Comparison of ENCODE assay signal across 19 cellular contexts in the genomic region with DNA sequence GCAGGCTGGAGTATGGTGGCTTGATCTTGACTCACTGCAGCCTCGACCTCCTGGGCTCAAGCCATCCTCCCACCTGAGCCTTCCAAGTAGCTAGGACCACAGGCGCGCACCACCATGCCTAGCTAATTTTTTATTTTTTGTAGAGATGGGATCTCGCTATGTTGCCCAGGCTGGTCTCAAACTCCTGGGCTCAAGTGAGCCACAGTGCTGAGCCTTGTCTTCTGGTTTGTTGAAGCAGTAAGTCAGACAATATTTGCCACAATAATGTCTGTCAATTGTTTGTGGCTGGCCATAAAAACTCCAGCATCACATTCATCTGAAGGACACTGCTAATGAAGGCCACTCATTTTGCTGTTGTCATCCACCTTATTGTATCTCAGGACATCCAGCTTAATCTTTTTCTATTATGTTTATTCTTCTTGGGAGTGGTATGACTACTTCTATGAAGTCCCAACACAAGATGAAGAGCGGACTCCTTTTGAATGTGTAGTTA.
A peak's percentile ranks its signal among the peaks of the same experiment; 100 is the strongest.
DNase-seq lines count a peak whose midpoint lies in the region; ATAC-seq, FAIRE-seq and TF ChIP-seq lines count a peak whose summit lies in the region.
"Had no signal": no experiment of that assay in that cellular context is flagged by ENCODE, and none has a peak within 500 bp of the region (broad histone marks: within the 10 kb centered on the region; RNA-seq: fewer than 3 reads in every experiment).

No MANE protein-coding gene starts in this region.

- peaks cover 19% of the 10 kb centered on the region for H3K4me1 ChIP-seq in PC-9 (replicated peaks; ENCODE audit: insufficient read depth)
- peaks cover 54% of the 10 kb centered on the region for H3K4me1 ChIP-seq in HepG2 (ENCODE audit: insufficient read depth, low read length)
- H3K4me1 ChIP-seq in smooth muscle cell (ENCODE audit: low read depth) = peaks cover 24% of the 10 kb centered on the region
- H3K4me1 ChIP-seq: Peyer's patch had no signal

- H3K27me3 ChIP-seq in PC-9 (ENCODE audit: insufficient read depth, low read depth) (no peaks in the 10 kb centered on the region), HepG2 (ENCODE audit: control insufficient read depth in 1 of 2, insufficient read depth in 2 of 2, low read length in 2 of 2) (no peaks in the 10 kb centered on the region), smooth muscle cell (ENCODE audit: low read depth) (no peaks in the 10 kb centered on the region)
- H3K27me3 ChIP-seq: MG63, Peyer's patch had no signal

- peaks cover 17% of the 10 kb centered on the region for H3K4me1 Mint-ChIP-seq in CD14-positive monocyte
- H3K4me1 Mint-ChIP-seq in activated CD4-positive, alpha-beta T cell treated with anti-CD3 and anti-CD28 coated beads, Interleukin-2, amount 10 ng/mL, durations not matched to agents 7 days and 5 days = no peaks in the 10 kb centered on the region
- H3K4me1 Mint-ChIP-seq: B cell had no signal

- no peaks in the 10 kb centered on the region for H3K27me3 Mint-ChIP-seq in CD14-positive monocyte (ENCODE audit: low read depth in 3 of 3)
- H3K27me3 Mint-ChIP-seq in activated CD4-positive, alpha-beta T cell treated with anti-CD3 and anti-CD28 coated beads, Interleukin-2, amount 10 ng/mL, durations not matched to agents 7 days and 5 days = no peaks in the 10 kb centered on the region
- H3K27me3 Mint-ChIP-seq: B cell had no signal

- no peak overlapping the region for H2AFZ ChIP-seq in PC-9
- no peak overlapping the region for H2AFZ ChIP-seq in HepG2 (ENCODE audit: low read length)
- H2AFZ ChIP-seq in smooth muscle cell (ENCODE audit: low read depth) = no peak overlapping the region

- no peak for TF ChIP-seq RAD21 in HepG2 (CRISPR knock-in tag; IDR thresholded peaks at IDR 0.05)

- peaks cover 97% of the 10 kb centered on the region for H3K79me2 ChIP-seq in PC-9 (ENCODE audit: low read depth)
- peaks cover 94% of the 10 kb centered on the region for H3K79me2 ChIP-seq in HepG2 (ENCODE audit: insufficient read depth, low read length)
- peaks cover 99% of the 10 kb centered on the region for H3K79me2 ChIP-seq in smooth muscle cell (ENCODE audit: low read depth)

- BruUV-seq in PC-9 (replicated peaks; lab: Mats Ljungman, UMichigan) (no TSS peak), HepG2 (replicated peaks; lab: Mats Ljungman, UMichigan) (no TSS peak)

- TF ChIP-seq POLR2A in HepG2 (IDR thresholded peaks at IDR 0.05; ENCODE audit: insufficient read depth in 1 of 2, low read depth in 2 of 2, low read length in 2 of 2) = no peak

- DNase-seq in CD14-positive monocyte (ENCODE audit: low spot score) (no peak), PC-9 (no peak), HepG2 (ENCODE audit: low spot score) (no peak), smooth muscle cell (lab: John Stamatoyannopoulos, UW; ENCODE audit: unreplicated experiment) (no peak), NCI-H526 (lab: John Stamatoyannopoulos, UW) (no peak), SIG-M5 (lab: John Stamatoyannopoulos, UW) (no peak)
- no peak for DNase-seq in activated CD4-positive, alpha-beta T cell treated with anti-CD3 and anti-CD28 coated beads, Interleukin-2, amount 10 ng/mL, durations not matched to agents 7 days and 5 days
- DNase-seq: GOT3, KG1, MG63, NCI-H446, NCI-H524 treated with DMSO at 0.1 percent for 48 hours, Peyer's patch had no signal

- H3K9ac ChIP-seq in HepG2 (ENCODE audit: insufficient read depth, low read depth, low read length) = no peak overlapping the region
- H3K9ac ChIP-seq in smooth muscle cell (ENCODE audit: low read depth) = no peak overlapping the region

- TF ChIP-seq CTCF in CD14-positive monocyte (IDR thresholded peaks at IDR 0.05) (no peak), PC-9 (conservative IDR thresholded peaks at IDR 0.05) (no peak), HepG2 (CRISPR knock-in tag; IDR thresholded peaks at IDR 0.05) (no peak), smooth muscle cell (IDR thresholded peaks at IDR 0.05; ENCODE audit: borderline replicate concordance, insufficient read depth, poor library complexity, severe bottlenecking) (no peak)

- 92% methylated on average over 5 of the region's 5 CpGs for WGBS in HepG2 (ENCODE audit: low lambda C conversion rate)
- WGBS in smooth muscle cell (ENCODE audit: low lambda C conversion rate) = 98% methylated on average over 5 of the region's 5 CpGs

- H3K27ac ChIP-seq in PC-9 (peak overlapping the region; percentile 17; the same call in 1 of the 2 replicates), HepG2 (ENCODE audit: extremely low read length, insufficient read depth, low read length) (peak overlapping the region; percentile 12), smooth muscle cell (ENCODE audit: low read depth) (peak overlapping the region; percentile 73)
- H3K27ac ChIP-seq: C4-2B, Peyer's patch had no signal

- intact Hi-C loops in CD14-positive monocyte (cut with micrococcal nuclease) = no loop called here
- intact Hi-C loops in PC-9 (cut with micrococcal nuclease; ENCODE audit: unreplicated experiment) = no loop called here
- intact Hi-C loops in HepG2 (cut with micrococcal nuclease; ENCODE audit: unreplicated experiment) = no loop called here

- H3K36me3 Mint-ChIP-seq in CD14-positive monocyte = peaks cover 39 to 48% of the 10 kb centered on the region in 2 donors
- H3K36me3 Mint-ChIP-seq in activated CD4-positive, alpha-beta T cell treated with anti-CD3 and anti-CD28 coated beads, Interleukin-2, amount 10 ng/mL, durations not matched to agents 7 days and 5 days (ENCODE audit: low read depth) = peaks cover 3% of the 10 kb centered on the region

- H3K9me3 ChIP-seq in PC-9 (ENCODE audit: insufficient read depth, low read depth) (no peaks in the 10 kb centered on the region), HepG2 (ENCODE audit: low read length) (no peaks in the 10 kb centered on the region), smooth muscle cell (replicated peaks; ENCODE audit: low read depth) (no peaks in the 10 kb centered on the region)
- H3K9me3 ChIP-seq: HAP-1, MG63, Peyer's patch had no signal

- no peak overlapping the region for H3K4me3 ChIP-seq in PC-9
- H3K4me3 ChIP-seq in HepG2 (replicated peaks in 1 of 3; ENCODE audit: insufficient read depth in 1 of 3, low read depth in 2 of 3, low read length in 3 of 3) = no peak overlapping the region
- no peak overlapping the region for H3K4me3 ChIP-seq in smooth muscle cell
- H3K4me3 ChIP-seq: HAP-1, MG63, Peyer's patch had no signal

- H3F3A ChIP-seq in PC-9 (ENCODE audit: insufficient read depth, low read depth) = peaks cover 94% of the 10 kb centered on the region
- peaks cover 30% of the 10 kb centered on the region for H3F3A ChIP-seq in smooth muscle cell (ENCODE audit: low read depth)

- no peak overlapping the region for H3K4me2 ChIP-seq in PC-9
- H3K4me2 ChIP-seq in HepG2 (ENCODE audit: low read depth, low read length) = no peak overlapping the region
- H3K4me2 ChIP-seq in smooth muscle cell = no peak overlapping the region

- in situ Hi-C loops in HepG2 (cut with HindIII; ENCODE audit: extremely low pct_ligation_motif_present, low pct_unique_long_range_greater_than_20kb) = no loop called here

- no peak for TF ChIP-seq EP300 in HepG2 (IDR thresholded peaks at IDR 0.05; ENCODE audit: low read depth in 2 of 2, low read length in 2 of 2)
- TF ChIP-seq EP300 in HepG2 (CRISPR knock-in tag; IDR thresholded peaks at IDR 0.05; ENCODE audit: borderline replicate concordance) = no peak

- peak; percentile 13 for ATAC-seq in HepG2
- ATAC-seq: SK-N-SH treated with all-trans-retinoic acid at 6 μM for 48 hours had no signal

- CTCF ChIA-PET in PC-9 (lab: Charles Lee) (no interaction called here), HepG2 (lab: Yijun Ruan, JAX; ENCODE audit: low intra/inter-chr PET ratio, low total read pairs) (no interaction called here)
- CTCF ChIA-PET in activated CD4-positive, alpha-beta T cell treated with anti-CD3 and anti-CD28 coated beads, Interleukin-2, amount 10 ng/mL, durations not matched to agents 7 days and 5 days (lab: Charles Lee) = interaction anchor here (0.6 kb wide), 1 partner anchor 198 kb away, joined by 3 read pairs; no protein-coding TSS in a partner anchor

- no peak for FAIRE-seq in HepG2 (lab: Jason Lieb, UNC)
- FAIRE-seq: G401.6, HTR-8/SVneo had no signal

- POLR2A ChIA-PET in PC-9 (lab: Charles Lee; ENCODE audit: unreplicated experiment) = no interaction called here
- POLR2A ChIA-PET in HepG2 (lab: Yijun Ruan, JAX) = no interaction called here
- POLR2A ChIA-PET in activated CD4-positive, alpha-beta T cell treated with anti-CD3 and anti-CD28 coated beads, Interleukin-2, amount 10 ng/mL, durations not matched to agents 7 days and 5 days (lab: Charles Lee) = no interaction called here

- H3K36me3 ChIP-seq in PC-9 (ENCODE audit: low read depth) = peaks cover 63% of the 10 kb centered on the region
- H3K36me3 ChIP-seq in HepG2 (replicated peaks in 1 of 2; ENCODE audit: control insufficient read depth in 1 of 2, insufficient read depth in 2 of 2, low read length in 2 of 2) = peaks cover 13 to 50% of the 10 kb centered on the region in 2 experiments
- peaks cover 4% of the 10 kb centered on the region for H3K36me3 ChIP-seq in smooth muscle cell (ENCODE audit: low read depth)
- H3K36me3 ChIP-seq: HAP-1 had no signal

- no peaks in the 10 kb centered on the region for H3K9me3 Mint-ChIP-seq in CD14-positive monocyte
- H3K9me3 Mint-ChIP-seq in activated CD4-positive, alpha-beta T cell treated with anti-CD3 and anti-CD28 coated beads, Interleukin-2, amount 10 ng/mL, durations not matched to agents 7 days and 5 days = peaks cover 2% of the 10 kb centered on the region

- H3K4me3 Mint-ChIP-seq in CD14-positive monocyte = no peak overlapping the region
- H3K4me3 Mint-ChIP-seq in activated CD4-positive, alpha-beta T cell treated with anti-CD3 and anti-CD28 coated beads, Interleukin-2, amount 10 ng/mL, durations not matched to agents 7 days and 5 days = no peak overlapping the region
- H3K4me3 Mint-ChIP-seq: B cell had no signal

- H4K20me1 ChIP-seq in PC-9 (ENCODE audit: insufficient read depth) = peaks cover 72% of the 10 kb centered on the region
- H4K20me1 ChIP-seq in HepG2 (ENCODE audit: insufficient read depth, low read length) = peaks cover 97% of the 10 kb centered on the region
- H4K20me1 ChIP-seq in smooth muscle cell (ENCODE audit: low read depth) = peaks cover 100% of the 10 kb centered on the region

- no peaks in the 10 kb centered on the region for H3K9me2 ChIP-seq in PC-9 (ENCODE audit: insufficient read depth)

- H3K27ac Mint-ChIP-seq in CD14-positive monocyte = peak overlapping the region; percentile 22 to 84 (median 64)
- H3K27ac Mint-ChIP-seq in activated CD4-positive, alpha-beta T cell treated with anti-CD3 and anti-CD28 coated beads, Interleukin-2, amount 10 ng/mL, durations not matched to agents 7 days and 5 days = no peak overlapping the region
- H3K27ac Mint-ChIP-seq: B cell had no signal

TF ChIP-seq in HepG2, 621 proteins besides CTCF, POLR2A, EP300 and RAD21 (continues in another document):
- no peak for TF ChIP-seq ZNF674 (CRISPR knock-in tag; IDR thresholded peaks at IDR 0.05; ENCODE audit: low read depth)
- TF ChIP-seq ZNF652 (CRISPR knock-in tag; IDR thresholded peaks at IDR 0.05; ENCODE audit: borderline replicate concordance, low read depth) = no peak
- TF ChIP-seq ZNF761 (CRISPR knock-in tag; conservative IDR thresholded peaks at IDR 0.05) = no peak

Comparison
In these comparisons a context has a peak if more than half of its experiments do, and no peak if none do; other contexts are left out.
1. H3K27ac ChIP-seq: peak in every context shown above with its lines; median percentile 73 in smooth muscle cell; 17 in PC-9; 12 in HepG2.